Comparison of ENCODE assay signal across 1 cellular context in genomic region chr6:150547511-150548222, GRCh38.
TF ChIP-seq lines count a peak whose summit lies in the region.

No MANE protein-coding gene starts in this region.

TF ChIP-seq in HepG2, 621 proteins besides CTCF, POLR2A, EP300 and RAD21 (continued from another document and continues in another):
- peak; percentile 50 for TF ChIP-seq ZNF609 (CRISPR knock-in tag; IDR thresholded peaks at IDR 0.05; ENCODE audit: borderline replicate concordance)
- TF ChIP-seq ZNF710 (CRISPR knock-in tag; IDR thresholded peaks at IDR 0.05; ENCODE audit: borderline replicate concordance) = peak; percentile 93
- no peak for TF ChIP-seq HHEX (CRISPR knock-in tag; IDR thresholded peaks at IDR 0.05)
- TF ChIP-seq TEAD3 (CRISPR knock-in tag; optimal IDR thresholded peaks at IDR 0.05; ENCODE audit: borderline replicate concordance) = peak; percentile 3
- no peak for TF ChIP-seq ARNT (IDR thresholded peaks at IDR 0.05)
- TF ChIP-seq HINFP (CRISPR knock-in tag; IDR thresholded peaks at IDR 0.05; ENCODE audit: low read depth) = peak; percentile 47; the same call in 1 of the 2 replicates
- no peak; the same call in 1 of the 2 replicates for TF ChIP-seq TSC22D2 (CRISPR knock-in tag; IDR thresholded peaks at IDR 0.05; ENCODE audit: borderline replicate concordance)
- TF ChIP-seq ZSCAN29 (CRISPR knock-in tag; conservative IDR thresholded peaks at IDR 0.05) = 0 out of 2 replicates have a peak, but pooled peaks have one; percentile 60
- TF ChIP-seq ZNF614 (CRISPR knock-in tag; IDR thresholded peaks at IDR 0.05; ENCODE audit: borderline replicate concordance) = 0 out of 2 replicates have a peak, but pooled peaks have one; percentile 22
- TF ChIP-seq ZNF772 (CRISPR knock-in tag; IDR thresholded peaks at IDR 0.05) = 0 out of 2 replicates have a peak, but pooled peaks have one; percentile 25
- TF ChIP-seq ZBTB7B (CRISPR knock-in tag; IDR thresholded peaks at IDR 0.05) = 0 out of 2 replicates have a peak, but pooled peaks have one; percentile 10
- no peak for TF ChIP-seq ZBTB49 (CRISPR knock-in tag; IDR thresholded peaks at IDR 0.05; ENCODE audit: borderline replicate concordance)
- TF ChIP-seq HNF1A (IDR thresholded peaks at IDR 0.05; ENCODE audit: low read depth) = no peak
- TF ChIP-seq HNF1A (CRISPR knock-in tag; IDR thresholded peaks at IDR 0.05; ENCODE audit: borderline replicate concordance) = no peak
- TF ChIP-seq GATAD1 (CRISPR knock-in tag; IDR thresholded peaks at IDR 0.05) = no peak
- no peak for TF ChIP-seq GATAD2A (CRISPR knock-in tag; IDR thresholded peaks at IDR 0.05)
- 0 out of 2 replicates have a peak, but pooled peaks have one; percentile 32 for TF ChIP-seq ARNTL (CRISPR knock-in tag; IDR thresholded peaks at IDR 0.05)
- no peak for TF ChIP-seq ARHGAP35 (CRISPR knock-in tag; IDR thresholded peaks at IDR 0.05; ENCODE audit: borderline replicate concordance)
- no peak for TF ChIP-seq IKZF1 (IDR thresholded peaks at IDR 0.05)
- TF ChIP-seq STAG1 (CRISPR knock-in tag; IDR thresholded peaks at IDR 0.05) = no peak
- TF ChIP-seq PBX3 (CRISPR knock-in tag; IDR thresholded peaks at IDR 0.05; ENCODE audit: borderline replicate concordance) = no peak
- TF ChIP-seq GLMP (CRISPR knock-in tag; IDR thresholded peaks at IDR 0.05; ENCODE audit: borderline replicate concordance) = no peak
- TF ChIP-seq MBNL3 (CRISPR knock-in tag; conservative IDR thresholded peaks at IDR 0.05) = no peak
- TF ChIP-seq PAXIP1 (CRISPR knock-in tag; conservative IDR thresholded peaks at IDR 0.05) = peak; percentile 65
- TF ChIP-seq IRF2 (CRISPR knock-in tag; IDR thresholded peaks at IDR 0.05) = no peak
- TF ChIP-seq ZFX (CRISPR knock-in tag; IDR thresholded peaks at IDR 0.05; ENCODE audit: low read depth) = peak; percentile 22; the same call in 1 of the 2 replicates
- TF ChIP-seq ZNF501 (CRISPR knock-in tag; IDR thresholded peaks at IDR 0.05) = no peak
- no peak for TF ChIP-seq CSRNP1 (CRISPR knock-in tag; IDR thresholded peaks at IDR 0.05)
- TF ChIP-seq ZNF761 (CRISPR knock-in tag; conservative IDR thresholded peaks at IDR 0.05) = no peak
